ENCODE assay signal across 8 cellular contexts in genomic region chr20:1325173-1326030, GRCh38. TPM values are rescaled to one million over a fixed set of nuclear protein-coding genes. Genes with fewer than 3 reads are reported as not detected.
DNase-seq lines count a peak whose midpoint lies in the region; ATAC-seq, FAIRE-seq and TF ChIP-seq lines count a peak whose summit lies in the region.

No MANE protein-coding gene starts in this region.

- H3K4me1 ChIP-seq in HUES48 (ENCODE audit: control insufficient read depth, insufficient read depth, low read length) (peaks cover 7% of the 10 kb centered on the region), NT2/D1 (ENCODE audit: insufficient read depth, insufficient read length) (no peaks in the 10 kb centered on the region), mesodermal cell (ENCODE audit: control insufficient read depth, insufficient read depth, low read length, poor library complexity, severe bottlenecking) (peaks cover 35% of the 10 kb centered on the region)

- no peak for TF ChIP-seq CTCF in D721Med (IDR thresholded peaks at IDR 0.05; ENCODE audit: insufficient read depth, missing control alignments)
- TF ChIP-seq CTCF in endothelial cell (IDR thresholded peaks at IDR 0.05; ENCODE audit: unreplicated experiment), result peak; percentile 21

- 1 to 2% methylated on average over 45 to 48 of the region's 56 CpGs for whole genome bisulfite sequencing in mesodermal cell (ENCODE audit: insufficient coverage in 2 of 2), 2 experiments

- FAIRE-seq in D721Med (lab: Jason Lieb, UNC), result no peak

- no peak overlapping the region for H3K4me3 Mint-ChIP-seq in endothelial cell (ENCODE audit: unreplicated experiment)

- H3K4me3 ChIP-seq in HUES48 (ENCODE audit: low read depth, low read length) (peak overlapping the region; percentile 96), NT2/D1 (ENCODE audit: insufficient read length, low read depth) (peak overlapping the region; percentile 91), mesodermal cell (ENCODE audit: extremely low read depth, insufficient read depth, low read length, poor library complexity, severe bottlenecking) (peak overlapping the region; percentile 93)

- DNase-seq in D721Med (ENCODE audit: insufficient read length, low spot score) (peak; percentile 82), NT2/D1 (ENCODE audit: low read depth, low spot score) (peak; percentile 88), endothelial cell (ENCODE audit: low spot score) (peak; percentile 96)
- DNase-seq in activated CD8-positive, alpha-beta memory T cell treated with anti-CD3 and anti-CD28 coated beads, Interleukin-2, amount 50 U/mL, for 24 hours (ENCODE audit: extremely low read depth), result peak; percentile 99
- peak; percentile 98 for DNase-seq in stimulated activated CD8-positive, alpha-beta memory T cell treated with anti-CD3 and anti-CD28 coated beads, Interleukin-15, amount 100 ng/mL, for 24 hours (ENCODE audit: low read depth)

- peaks cover 53% of the 10 kb centered on the region for H3K4me1 Mint-ChIP-seq in endothelial cell (ENCODE audit: unreplicated experiment)

- H3K27me3 ChIP-seq in HUES48 (ENCODE audit: control insufficient read depth, insufficient read depth, low read length) (no peaks in the 10 kb centered on the region), NT2/D1 (ENCODE audit: insufficient read depth, insufficient read length) (no peaks in the 10 kb centered on the region)

- H3K9me3 Mint-ChIP-seq in endothelial cell (ENCODE audit: unreplicated experiment), result no peaks in the 10 kb centered on the region

- no peak overlapping the region for H3K27ac Mint-ChIP-seq in endothelial cell (ENCODE audit: unreplicated experiment)

- H3K27ac ChIP-seq in HUES48 (ENCODE audit: low read depth, low read length) (peak overlapping the region; percentile 93), mesodermal cell (ENCODE audit: low read depth, low read length, severe bottlenecking) (peak overlapping the region; percentile 99)

- peaks cover 11% of the 10 kb centered on the region for H3K27me3 Mint-ChIP-seq in endothelial cell (ENCODE audit: unreplicated experiment)

- H3K9ac ChIP-seq in HUES48 (ENCODE audit: low read depth, low read length) (peak overlapping the region; percentile 98), NT2/D1 (ENCODE audit: insufficient read length, low read depth) (peak overlapping the region; percentile 94)

- H3K36me3 ChIP-seq in HUES48 (ENCODE audit: control insufficient read depth, insufficient read depth, low read length) (no peaks in the 10 kb centered on the region), NT2/D1 (ENCODE audit: insufficient read depth, insufficient read length, low read length) (peaks cover 20% of the 10 kb centered on the region), mesodermal cell (ENCODE audit: control insufficient read depth, insufficient read depth, low read length) (peaks cover 15% of the 10 kb centered on the region)

- peak; percentile 85 for ATAC-seq in GM21423 (IDR thresholded peaks at IDR 0.05; ENCODE audit: unreplicated experiment)

- no peaks in the 10 kb centered on the region for H3K36me3 Mint-ChIP-seq in endothelial cell (ENCODE audit: low read depth, unreplicated experiment)

- no peaks in the 10 kb centered on the region for H3K9me3 ChIP-seq in HUES48 (ENCODE audit: control insufficient read depth, insufficient read depth, low read length)
- no peaks in the 10 kb centered on the region for H3K9me3 ChIP-seq in NT2/D1 (ENCODE audit: insufficient read depth, low read length)
- no peaks in the 10 kb centered on the region for H3K9me3 ChIP-seq in mesodermal cell (ENCODE audit: control insufficient read depth, low read length)

RNA-seq across cellular contexts. Expression of gene SDCBP2, which starts 3.5 kb away (rescaled TPM):
- total RNA-seq in endothelial cell (ENCODE audit: unreplicated experiment), result 10.1 TPM
- polyA plus RNA-seq in mesodermal cell (2013, experiment 1 of 2), result 9.3 TPM
- 5.9 TPM for polyA plus RNA-seq in mesodermal cell (2013, experiment 2 of 2)

RNA-seq across cellular contexts. Expression of gene SNPH, which starts 59.3 kb away (rescaled TPM):
- 8.4 TPM for total RNA-seq in endothelial cell (ENCODE audit: unreplicated experiment)
- polyA plus RNA-seq in mesodermal cell (2013, experiment 1 of 2), result 6.2 TPM
- polyA plus RNA-seq in mesodermal cell (2013, experiment 2 of 2), result 6.0 TPM

Comparison
In these comparisons a context has a peak if more than half of its experiments do, and no peak if none do; other contexts are left out.
1. Peak in every context shown above with its lines: DNase-seq, ATAC-seq, H3K4me3 ChIP-seq and H3K27ac ChIP-seq.